In genomic region chr7:24713039-24713793, GRCh38 we compare ENCODE assay signal across 1 cellular context.
TF ChIP-seq lines count a peak whose summit lies in the region.

No MANE protein-coding gene starts in this region.

TF ChIP-seq in WTC11, 78 proteins besides CTCF, POLR2A, EP300 and RAD21 (continued from another document):
- TF ChIP-seq ATF6 (CRISPR knock-in tag; IDR thresholded peaks at IDR 0.05) (no peak), NR3C1 (CRISPR knock-in tag; conservative IDR thresholded peaks at IDR 0.05; ENCODE audit: low read depth) (no peak), GRHL2 (CRISPR knock-in tag; IDR thresholded peaks at IDR 0.05; ENCODE audit: insufficient replicate concordance, severe bottlenecking) (no peak), NFATC4 (CRISPR knock-in tag; IDR thresholded peaks at IDR 0.05) (no peak), ZNF317 (CRISPR knock-in tag; IDR thresholded peaks at IDR 0.05; ENCODE audit: borderline replicate concordance, low read depth) (no peak)
